2 cellular contexts compared by ENCODE assay signal in the genomic region with DNA sequence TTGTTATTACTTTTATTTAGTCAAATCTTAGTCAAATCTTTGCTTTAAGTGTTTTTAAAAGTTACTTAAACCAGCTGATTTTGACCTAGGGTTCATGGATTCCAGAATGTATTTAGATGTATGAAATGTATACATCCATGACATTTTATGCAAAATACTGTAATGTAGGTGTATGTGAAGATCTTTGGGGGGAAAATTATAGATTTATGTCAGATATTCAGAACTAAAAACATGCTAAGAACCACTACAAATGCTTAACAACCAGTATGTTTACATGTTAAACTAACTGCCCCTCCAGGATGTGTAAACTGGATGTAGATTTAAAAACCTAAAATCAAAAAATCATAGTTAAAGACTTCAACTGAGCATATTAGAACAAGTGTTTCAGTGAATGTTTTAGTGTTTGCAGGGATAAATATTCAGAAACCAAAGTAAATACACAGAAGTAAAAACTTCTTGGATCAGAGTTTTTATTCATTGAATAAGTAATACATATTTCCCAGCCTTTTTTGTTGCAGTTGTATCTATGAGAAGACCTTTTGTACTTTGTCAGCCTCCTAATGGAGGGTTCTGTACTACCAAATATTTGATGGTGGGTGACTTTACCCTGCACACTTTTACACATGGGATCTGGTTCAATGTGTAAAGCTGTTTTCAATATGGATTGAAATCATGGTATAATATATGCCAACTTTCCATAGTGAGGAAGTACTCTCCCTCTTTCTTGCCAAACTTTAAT.
TF ChIP-seq lines count a peak whose summit lies in the region.

No MANE protein-coding gene starts in this region.

TF ChIP-seq in SK-N-SH, 30 proteins besides CTCF, POLR2A, EP300 and RAD21 (continued from another document):
- TF ChIP-seq, protein P1, sequence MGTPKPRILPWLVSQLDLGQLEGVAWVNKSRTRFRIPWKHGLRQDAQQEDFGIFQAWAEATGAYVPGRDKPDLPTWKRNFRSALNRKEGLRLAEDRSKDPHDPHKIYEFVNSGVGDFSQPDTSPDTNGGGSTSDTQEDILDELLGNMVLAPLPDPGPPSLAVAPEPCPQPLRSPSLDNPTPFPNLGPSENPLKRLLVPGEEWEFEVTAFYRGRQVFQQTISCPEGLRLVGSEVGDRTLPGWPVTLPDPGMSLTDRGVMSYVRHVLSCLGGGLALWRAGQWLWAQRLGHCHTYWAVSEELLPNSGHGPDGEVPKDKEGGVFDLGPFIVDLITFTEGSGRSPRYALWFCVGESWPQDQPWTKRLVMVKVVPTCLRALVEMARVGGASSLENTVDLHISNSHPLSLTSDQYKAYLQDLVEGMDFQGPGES (IDR thresholded peaks at IDR 0.05; ENCODE audit: low read depth, low read length), result no peak
- TF ChIP-seq NFIC (IDR thresholded peaks at IDR 0.05; ENCODE audit: borderline replicate concordance) (no peak), YY1 (IDR thresholded peaks at IDR 0.05; ENCODE audit: low read depth) (no peak), GATA2 (CRISPR knock-in tag; IDR thresholded peaks at IDR 0.05) (no peak), TEAD4 (IDR thresholded peaks at IDR 0.05; ENCODE audit: borderline replicate concordance, insufficient read depth) (no peak)

TF ChIP-seq in SK-N-SH treated with all-trans-retinoic acid at 6 μM for 48 hours, 23 proteins besides CTCF, POLR2A, EP300 and RAD21 (continued from another document):
- TF ChIP-seq, protein P2, sequence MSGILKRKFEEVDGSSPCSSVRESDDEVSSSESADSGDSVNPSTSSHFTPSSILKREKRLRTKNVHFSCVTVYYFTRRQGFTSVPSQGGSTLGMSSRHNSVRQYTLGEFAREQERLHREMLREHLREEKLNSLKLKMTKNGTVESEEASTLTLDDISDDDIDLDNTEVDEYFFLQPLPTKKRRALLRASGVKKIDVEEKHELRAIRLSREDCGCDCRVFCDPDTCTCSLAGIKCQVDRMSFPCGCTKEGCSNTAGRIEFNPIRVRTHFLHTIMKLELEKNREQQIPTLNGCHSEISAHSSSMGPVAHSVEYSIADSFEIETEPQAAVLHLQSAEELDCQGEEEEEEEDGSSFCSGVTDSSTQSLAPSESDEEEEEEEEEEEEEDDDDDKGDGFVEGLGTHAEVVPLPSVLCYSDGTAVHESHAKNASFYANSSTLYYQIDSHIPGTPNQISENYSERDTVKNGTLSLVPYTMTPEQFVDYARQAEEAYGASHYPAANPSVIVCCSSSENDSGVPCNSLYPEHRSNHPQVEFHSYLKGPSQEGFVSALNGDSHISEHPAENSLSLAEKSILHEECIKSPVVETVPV (CRISPR knock-in tag; IDR thresholded peaks at IDR 0.05), result no peak
- TF ChIP-seq TOX (CRISPR knock-in tag; IDR thresholded peaks at IDR 0.05; ENCODE audit: borderline replicate concordance) (no peak), RARB (CRISPR knock-in tag; IDR thresholded peaks at IDR 0.05) (no peak)
- TF ChIP-seq, protein P3, sequence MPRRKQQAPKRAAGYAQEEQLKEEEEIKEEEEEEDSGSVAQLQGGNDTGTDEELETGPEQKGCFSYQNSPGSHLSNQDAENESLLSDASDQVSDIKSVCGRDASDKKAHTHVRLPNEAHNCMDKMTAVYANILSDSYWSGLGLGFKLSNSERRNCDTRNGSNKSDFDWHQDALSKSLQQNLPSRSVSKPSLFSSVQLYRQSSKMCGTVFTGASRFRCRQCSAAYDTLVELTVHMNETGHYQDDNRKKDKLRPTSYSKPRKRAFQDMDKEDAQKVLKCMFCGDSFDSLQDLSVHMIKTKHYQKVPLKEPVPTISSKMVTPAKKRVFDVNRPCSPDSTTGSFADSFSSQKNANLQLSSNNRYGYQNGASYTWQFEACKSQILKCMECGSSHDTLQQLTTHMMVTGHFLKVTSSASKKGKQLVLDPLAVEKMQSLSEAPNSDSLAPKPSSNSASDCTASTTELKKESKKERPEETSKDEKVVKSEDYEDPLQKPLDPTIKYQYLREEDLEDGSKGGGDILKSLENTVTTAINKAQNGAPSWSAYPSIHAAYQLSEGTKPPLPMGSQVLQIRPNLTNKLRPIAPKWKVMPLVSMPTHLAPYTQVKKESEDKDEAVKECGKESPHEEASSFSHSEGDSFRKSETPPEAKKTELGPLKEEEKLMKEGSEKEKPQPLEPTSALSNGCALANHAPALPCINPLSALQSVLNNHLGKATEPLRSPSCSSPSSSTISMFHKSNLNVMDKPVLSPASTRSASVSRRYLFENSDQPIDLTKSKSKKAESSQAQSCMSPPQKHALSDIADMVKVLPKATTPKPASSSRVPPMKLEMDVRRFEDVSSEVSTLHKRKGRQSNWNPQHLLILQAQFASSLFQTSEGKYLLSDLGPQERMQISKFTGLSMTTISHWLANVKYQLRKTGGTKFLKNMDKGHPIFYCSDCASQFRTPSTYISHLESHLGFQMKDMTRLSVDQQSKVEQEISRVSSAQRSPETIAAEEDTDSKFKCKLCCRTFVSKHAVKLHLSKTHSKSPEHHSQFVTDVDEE (CRISPR knock-in tag; IDR thresholded peaks at IDR 0.05), result no peak
